1 cellular context compared by ENCODE assay signal in genomic region chr2:173101687-173102086, GRCh38.
TF ChIP-seq lines count a peak whose summit lies in the region.

No MANE protein-coding gene starts in this region.

TF ChIP-seq in liver, 16 proteins besides CTCF, POLR2A, EP300 and RAD21:
- TF ChIP-seq, protein P1, sequence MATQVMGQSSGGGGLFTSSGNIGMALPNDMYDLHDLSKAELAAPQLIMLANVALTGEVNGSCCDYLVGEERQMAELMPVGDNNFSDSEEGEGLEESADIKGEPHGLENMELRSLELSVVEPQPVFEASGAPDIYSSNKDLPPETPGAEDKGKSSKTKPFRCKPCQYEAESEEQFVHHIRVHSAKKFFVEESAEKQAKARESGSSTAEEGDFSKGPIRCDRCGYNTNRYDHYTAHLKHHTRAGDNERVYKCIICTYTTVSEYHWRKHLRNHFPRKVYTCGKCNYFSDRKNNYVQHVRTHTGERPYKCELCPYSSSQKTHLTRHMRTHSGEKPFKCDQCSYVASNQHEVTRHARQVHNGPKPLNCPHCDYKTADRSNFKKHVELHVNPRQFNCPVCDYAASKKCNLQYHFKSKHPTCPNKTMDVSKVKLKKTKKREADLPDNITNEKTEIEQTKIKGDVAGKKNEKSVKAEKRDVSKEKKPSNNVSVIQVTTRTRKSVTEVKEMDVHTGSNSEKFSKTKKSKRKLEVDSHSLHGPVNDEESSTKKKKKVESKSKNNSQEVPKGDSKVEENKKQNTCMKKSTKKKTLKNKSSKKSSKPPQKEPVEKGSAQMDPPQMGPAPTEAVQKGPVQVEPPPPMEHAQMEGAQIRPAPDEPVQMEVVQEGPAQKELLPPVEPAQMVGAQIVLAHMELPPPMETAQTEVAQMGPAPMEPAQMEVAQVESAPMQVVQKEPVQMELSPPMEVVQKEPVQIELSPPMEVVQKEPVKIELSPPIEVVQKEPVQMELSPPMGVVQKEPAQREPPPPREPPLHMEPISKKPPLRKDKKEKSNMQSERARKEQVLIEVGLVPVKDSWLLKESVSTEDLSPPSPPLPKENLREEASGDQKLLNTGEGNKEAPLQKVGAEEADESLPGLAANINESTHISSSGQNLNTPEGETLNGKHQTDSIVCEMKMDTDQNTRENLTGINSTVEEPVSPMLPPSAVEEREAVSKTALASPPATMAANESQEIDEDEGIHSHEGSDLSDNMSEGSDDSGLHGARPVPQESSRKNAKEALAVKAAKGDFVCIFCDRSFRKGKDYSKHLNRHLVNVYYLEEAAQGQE (IDR thresholded peaks at IDR 0.05), result peak; percentile 22
- TF ChIP-seq, protein P2, sequence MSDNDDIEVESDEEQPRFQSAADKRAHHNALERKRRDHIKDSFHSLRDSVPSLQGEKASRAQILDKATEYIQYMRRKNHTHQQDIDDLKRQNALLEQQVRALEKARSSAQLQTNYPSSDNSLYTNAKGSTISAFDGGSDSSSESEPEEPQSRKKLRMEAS (IDR thresholded peaks at IDR 0.05), result no peak
- TF ChIP-seq TAF1 (conservative IDR thresholded peaks at IDR 0.05) (no peak), RXRA (IDR thresholded peaks at IDR 0.05) (peak in 1 of 2 donors; percentile 40), JUND (IDR thresholded peaks at IDR 0.05) (peak in 1 of 2 donors; percentile 47), ATF3 (IDR thresholded peaks at IDR 0.05) (no peak), HNF4G (IDR thresholded peaks at IDR 0.05) (no peak), YY1 (IDR thresholded peaks at IDR 0.05) (peak; percentile 89), FOXA2 (IDR thresholded peaks at IDR 0.05) (peak; percentile 44), NR2F2 (IDR thresholded peaks at IDR 0.05) (no peak), HNF4A (conservative IDR thresholded peaks at IDR 0.05) (peak in 1 of 2 donors; percentile 39), EGR1 (IDR thresholded peaks at IDR 0.05; ENCODE audit: low read depth in 2 of 2) (no peak), GABPA (IDR thresholded peaks at IDR 0.05 in 1 of 2, conservative IDR thresholded peaks at IDR 0.05 in 1 of 2) (no peak)
- TF ChIP-seq, protein P3, sequence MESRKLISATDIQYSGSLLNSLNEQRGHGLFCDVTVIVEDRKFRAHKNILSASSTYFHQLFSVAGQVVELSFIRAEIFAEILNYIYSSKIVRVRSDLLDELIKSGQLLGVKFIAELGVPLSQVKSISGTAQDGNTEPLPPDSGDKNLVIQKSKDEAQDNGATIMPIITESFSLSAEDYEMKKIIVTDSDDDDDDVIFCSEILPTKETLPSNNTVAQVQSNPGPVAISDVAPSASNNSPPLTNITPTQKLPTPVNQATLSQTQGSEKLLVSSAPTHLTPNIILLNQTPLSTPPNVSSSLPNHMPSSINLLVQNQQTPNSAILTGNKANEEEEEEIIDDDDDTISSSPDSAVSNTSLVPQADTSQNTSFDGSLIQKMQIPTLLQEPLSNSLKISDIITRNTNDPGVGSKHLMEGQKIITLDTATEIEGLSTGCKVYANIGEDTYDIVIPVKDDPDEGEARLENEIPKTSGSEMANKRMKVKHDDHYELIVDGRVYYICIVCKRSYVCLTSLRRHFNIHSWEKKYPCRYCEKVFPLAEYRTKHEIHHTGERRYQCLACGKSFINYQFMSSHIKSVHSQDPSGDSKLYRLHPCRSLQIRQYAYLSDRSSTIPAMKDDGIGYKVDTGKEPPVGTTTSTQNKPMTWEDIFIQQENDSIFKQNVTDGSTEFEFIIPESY (IDR thresholded peaks at IDR 0.05), result no peak
